ENCODE assay signal across 9 cellular contexts in the genomic region with DNA sequence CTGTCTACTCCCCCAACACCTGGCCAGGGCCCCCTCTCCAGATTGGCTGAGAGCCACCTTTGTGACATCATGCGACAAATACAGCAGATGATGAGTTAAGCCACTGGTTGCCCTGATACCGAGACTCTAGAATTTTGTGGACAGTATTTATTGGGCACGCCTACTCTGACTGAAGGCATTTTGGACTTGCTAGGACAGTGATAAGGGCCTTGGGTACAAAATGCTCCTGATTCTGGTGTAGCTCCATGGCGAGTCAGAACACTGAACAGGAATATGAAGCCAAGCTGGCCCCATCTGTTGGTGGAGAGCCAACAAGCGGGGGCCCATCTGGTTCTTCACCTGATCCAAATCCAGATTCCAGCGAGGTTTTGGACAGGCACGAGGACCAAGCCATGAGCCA. TPM values are rescaled to one million over a fixed set of nuclear protein-coding genes. Genes with fewer than 3 reads are reported as not detected.
"Had no signal": no experiment of that assay in that cellular context is flagged by ENCODE, and none has a peak within 500 bp of the region (broad histone marks: within the 10 kb centered on the region; RNA-seq: fewer than 3 reads in every experiment).

Gene HSFX4, plus strand, starts transcription at position 174 of the 400 bp plus-strand sequence. Its CDS starts 72 bp downstream, at position 246.

RNA-seq across cellular contexts. Expression of gene HSFX4, which starts in this region (rescaled TPM):
- total RNA-seq: LHCN-M2, MCF 10A, NCI-H460, OCI-LY7, PC-9, Right ventricle myocardium inferior, RPMI7951, SJCRH30, SK-MEL-5 had no signal
